ENCODE assay signal across 9 cellular contexts in genomic region chr12:47391566-47391965, GRCh38.
DNase-seq lines count a peak whose midpoint lies in the region; ATAC-seq and TF ChIP-seq lines count a peak whose summit lies in the region.
"Had no signal": no experiment of that assay in that cellular context is flagged by ENCODE, and none has a peak within 500 bp of the region (broad histone marks: within the 10 kb centered on the region; RNA-seq: fewer than 3 reads in every experiment).

No MANE protein-coding gene starts in this region.

- no peaks in the 10 kb centered on the region for H3K36me3 ChIP-seq in Karpas-422 (ENCODE audit: insufficient read depth, low read length)

- no peaks in the 10 kb centered on the region for H4K20me1 ChIP-seq in Karpas-422 (ENCODE audit: insufficient read depth, low read depth, low read length)

- DNase-seq in Karpas-422 (no peak), right cardiac atrium (no peak), OCI-M2 (lab: John Stamatoyannopoulos, UW; ENCODE audit: unreplicated experiment) (no peak), HT-29 (ENCODE audit: low spot score) (no peak), GM13977 (ENCODE audit: low spot score) (no peak)
- DNase-seq in activated CD8-positive, alpha-beta memory T cell treated with anti-CD3 and anti-CD28 coated beads, Interleukin-2, amount 50 U/mL, for 4 hours = peak; percentile 66
- peak; percentile 7 for DNase-seq in effector CD8-positive, alpha-beta T cell (lab: John Stamatoyannopoulos, UW)
- peak; percentile 27 to 39 for DNase-seq in stimulated activated CD8-positive, alpha-beta memory T cell treated with anti-CD3 and anti-CD28 coated beads, Interleukin-2, amount 100 ng/mL, for 1 hour (ENCODE audit: low read depth in 2 of 2)
- DNase-seq: hypothalamus had no signal

- no peaks in the 10 kb centered on the region for H3K27me3 ChIP-seq in Karpas-422 (ENCODE audit: low read length)
- H3K27me3 ChIP-seq in right cardiac atrium (ENCODE audit: control insufficient read depth, insufficient read depth) = no peaks in the 10 kb centered on the region

- H3K27ac ChIP-seq in Karpas-422 (ENCODE audit: low read length) (no peak overlapping the region), right cardiac atrium (ENCODE audit: low read length) (no peak overlapping the region)

- H3K79me2 ChIP-seq in Karpas-422 (ENCODE audit: low read length) = no peaks in the 10 kb centered on the region

- H3K4me1 ChIP-seq in Karpas-422 (ENCODE audit: low read length) (peaks cover 58% of the 10 kb centered on the region), right cardiac atrium (ENCODE audit: control insufficient read depth, insufficient read depth, low read length) (no peaks in the 10 kb centered on the region)

- ATAC-seq in right cardiac atrium = no peak

- TF ChIP-seq CTCF in GM13977 (IDR thresholded peaks at IDR 0.05; ENCODE audit: extremely low read depth, insufficient read depth, missing control alignments) = no peak

- 76% methylated on average over 7 of the region's 7 CpGs for WGBS in right cardiac atrium

- intact Hi-C loops in right cardiac atrium (cut with DNase I) = loop anchor here in 1 of 4 donors (10.0 kb wide), 1 partner anchor 357 kb away; no protein-coding TSS in a partner anchor

- H3K9ac ChIP-seq in Karpas-422 (ENCODE audit: low read length) = no peak overlapping the region

- no peaks in the 10 kb centered on the region for H3K9me2 ChIP-seq in Karpas-422 (replicated peaks; ENCODE audit: insufficient read depth, low read length)

- in situ Hi-C loops in GM13977 (cut with MboI; ENCODE audit: low pct_unique_long_range_greater_than_20kb, low sequenced_read_pairs, unreplicated experiment) = no loop called here

- peak overlapping the region; percentile 13; the same call in 1 of the 2 replicates for H2AFZ ChIP-seq in Karpas-422 (ENCODE audit: low read length)

- H3K4me2 ChIP-seq in Karpas-422 (ENCODE audit: low read depth, low read length, poor library complexity, severe bottlenecking) = no peak overlapping the region

- H3K4me3 ChIP-seq in Karpas-422 (ENCODE audit: low read length) = no peak overlapping the region
- H3K4me3 ChIP-seq in right cardiac atrium (ENCODE audit: low read length) = no peak overlapping the region

- H3K9me3 ChIP-seq in Karpas-422 (ENCODE audit: low read length) (no peaks in the 10 kb centered on the region), right cardiac atrium (ENCODE audit: control insufficient read depth, low read length) (no peaks in the 10 kb centered on the region)

Comparison
In these comparisons a context has a peak if more than half of its experiments do, and no peak if none do; other contexts are left out.
1. DNase-seq: peak in activated CD8-positive, alpha-beta memory T cell treated with anti-CD3 and anti-CD28 coated beads, Interleukin-2, amount 50 U/mL, for 4 hours (single experiment), effector CD8-positive, alpha-beta T cell (single experiment) and stimulated activated CD8-positive, alpha-beta memory T cell treated with anti-CD3 and anti-CD28 coated beads, Interleukin-2, amount 100 ng/mL, for 1 hour (2 of 2); none in Karpas-422 (single experiment), right cardiac atrium (0 of 3), OCI-M2 (single experiment), HT-29 (single experiment) and GM13977 (single experiment).